ENCODE assay signal across 8 cellular contexts in genomic region chr3:9248232-9249191, GRCh38. TPM values are rescaled to one million over a fixed set of nuclear protein-coding genes. Genes with fewer than 3 reads are reported as not detected.
DNase-seq lines count a peak whose midpoint lies in the region; ATAC-seq and TF ChIP-seq lines count a peak whose summit lies in the region.

No MANE protein-coding gene starts in this region.

- WGBS in GM23248 (ENCODE audit: low coverage in 1 of 2, low lambda C conversion rate in 2 of 2, missing lambda C conversion rate in 2 of 2), 2 experiments: 10% methylated on average over 19 of the region's 19 CpGs
- WGBS in sigmoid colon, 2 donors: 17 to 25% methylated on average over 19 of the region's 19 CpGs

- H3K4me1 ChIP-seq in A673 (ENCODE audit: insufficient read depth, low read length, poor library complexity, severe bottlenecking) (peaks cover 3% of the 10 kb centered on the region), GM23248 (ENCODE audit: insufficient read depth) (peaks cover 21% of the 10 kb centered on the region), sigmoid colon (peaks cover 0 to 20% (median 16%) of the 10 kb centered on the region in 4 donors)

- BruUV-seq in A673 (replicated peaks; lab: Mats Ljungman, UMichigan): no TSS peak

- H3K36me3 ChIP-seq in A673 (ENCODE audit: insufficient read depth, low read length, poor library complexity, severe bottlenecking) (no peaks in the 10 kb centered on the region), GM23248 (ENCODE audit: low read depth) (no peaks in the 10 kb centered on the region), sigmoid colon (no peaks in the 10 kb centered on the region)

- intact Hi-C loops in A673 (cut with micrococcal nuclease; ENCODE audit: unreplicated experiment): no loop called here
- intact Hi-C loops in head of caudate nucleus (cut with DNase I): loop anchor here (5.0 kb wide), 1 partner anchor 261 kb away; no protein-coding TSS in a partner anchor
- intact Hi-C loops in sigmoid colon (cut with DNase I): no loop called here

- no peaks in the 10 kb centered on the region for H4K20me1 ChIP-seq in GM23248 (ENCODE audit: insufficient read depth)

- no peaks in the 10 kb centered on the region for H3K79me2 ChIP-seq in GM23248 (ENCODE audit: insufficient read depth)

- peaks cover 26% of the 10 kb centered on the region for H3K27me3 Mint-ChIP-seq in T-helper 17 cell

- no peaks in the 10 kb centered on the region for H3F3A ChIP-seq in GM23248 (ENCODE audit: insufficient read depth)

- H3K9me3 ChIP-seq in A673 (ENCODE audit: low read depth, low read length, poor library complexity, severe bottlenecking) (no peaks in the 10 kb centered on the region), GM23248 (ENCODE audit: low read depth) (no peaks in the 10 kb centered on the region), T-helper 17 cell (ENCODE audit: control insufficient read depth, low read length, poor library complexity, severe bottlenecking) (no peaks in the 10 kb centered on the region), sigmoid colon (no peaks in the 10 kb centered on the region)

- peak overlapping the region; percentile 76 for H2AFZ ChIP-seq in GM23248

- no peak overlapping the region for H3K27ac ChIP-seq in A673 (ENCODE audit: low read depth, low read length, poor library complexity, severe bottlenecking)
- no peak overlapping the region for H3K27ac ChIP-seq in GM23248
- H3K27ac ChIP-seq in sigmoid colon: peak overlapping the region in 2 of 4 donors; percentile 43 to 61

- H3K27ac Mint-ChIP-seq in T-helper 17 cell: peak overlapping the region; percentile 68

- in situ Hi-C loops in GM23248 (cut with MboI): no loop called here

- DNase-seq in A673 (ENCODE audit: low spot score) (no peak), GM23248 (peak; percentile 36), T-helper 17 cell (no peak), head of caudate nucleus (peak in 39 of 42 donors; percentile 20 to 70 (median 38)), sigmoid colon (no peak), UCSD-AML1 (lab: John Stamatoyannopoulos, UW; ENCODE audit: unreplicated experiment) (no peak)

- CTCF ChIA-PET in A673 (lab: Charles Lee): no interaction called here

- H3K4me3 ChIP-seq in A673 (ENCODE audit: low read depth, low read length, poor library complexity, severe bottlenecking) (peak overlapping the region; percentile 50), GM23248 (peak overlapping the region; percentile 74), sigmoid colon (peak overlapping the region; percentile 30 to 54 (median 46))

- TF ChIP-seq POLR2A in sigmoid colon (IDR thresholded peaks at IDR 0.05): no peak

- H3K27me3 ChIP-seq in A673 (replicated peaks; ENCODE audit: insufficient read depth, low read depth, low read length, poor library complexity): peaks cover 6% of the 10 kb centered on the region
- H3K27me3 ChIP-seq in GM23248 (replicated peaks; ENCODE audit: insufficient read depth): peaks cover 14% of the 10 kb centered on the region; the same call in 1 of the 2 replicates
- no peaks in the 10 kb centered on the region for H3K27me3 ChIP-seq in sigmoid colon

- ATAC-seq in T-helper 17 cell: no peak
- no peak for ATAC-seq in HG02759 (IDR thresholded peaks at IDR 0.05; ENCODE audit: unreplicated experiment)
- ATAC-seq in GM18868 (IDR thresholded peaks at IDR 0.05; ENCODE audit: unreplicated experiment): no peak

- H3K4me3 Mint-ChIP-seq in T-helper 17 cell: peak overlapping the region; percentile 92

- H3K4me2 ChIP-seq in GM23248 (ENCODE audit: unreplicated experiment): peak overlapping the region; percentile 92

- peaks cover 16% of the 10 kb centered on the region for H3K4me1 Mint-ChIP-seq in T-helper 17 cell

- no peak for TF ChIP-seq EP300 in sigmoid colon (IDR thresholded peaks at IDR 0.05)

- POLR2A ChIA-PET in A673 (lab: Charles Lee; ENCODE audit: low non-redundant PET): no interaction called here

- no peaks in the 10 kb centered on the region for H3K9me2 ChIP-seq in GM23248 (ENCODE audit: insufficient read depth)

- no peak for TF ChIP-seq CTCF in A673 (conservative IDR thresholded peaks at IDR 0.05; ENCODE audit: low read depth, low read length)
- TF ChIP-seq CTCF in sigmoid colon (IDR thresholded peaks at IDR 0.05): no peak

- H3K36me3 Mint-ChIP-seq in T-helper 17 cell (ENCODE audit: low read depth): no peaks in the 10 kb centered on the region

- peak overlapping the region; percentile 42 for H3K9ac ChIP-seq in GM23248

RNA-seq across cellular contexts. Expression of gene SRGAP3, which starts 0.9 kb away (rescaled TPM):
- total RNA-seq in A673 (2021): 0.69 and 0.81 TPM in 2 replicates
- total RNA-seq in GM23248 (2014; rRNA removed; shearing (Covaris generic)): 0.13 and 1.7 TPM in 2 replicates
- 0.89 and 0.91 TPM in 2 replicates for polyA plus RNA-seq in GM23248 (2016; fragmentation: Nextera tagmentation; extraction: Ambion mirVana)
- 1 to 10 TPM; 1.8 to 2.2 TPM for total RNA-seq in T-helper 17 cell
- total RNA-seq in sigmoid colon: 1 to 10 TPM; 5.8 to 7.7 (median 6.6) TPM
- 1 to 10 TPM in 2 of 3 donors, under 1 TPM in 1; 0.69 to 2.6 (median 1.2) TPM for polyA plus RNA-seq in sigmoid colon

Comparison
In these comparisons a context has a peak if more than half of its experiments do, and no peak if none do; other contexts are left out.
1. DNase-seq: peak in GM23248 (single experiment) and head of caudate nucleus (39 of 42); none in A673 (single experiment), T-helper 17 cell (0 of 3), sigmoid colon (single experiment) and UCSD-AML1 (single experiment).
2. Peak in every context shown above with its lines, with median percentiles within 50 percentile points of each other: H3K4me3 ChIP-seq.